ENCODE assay signal across 20 cellular contexts in the genomic region with DNA sequence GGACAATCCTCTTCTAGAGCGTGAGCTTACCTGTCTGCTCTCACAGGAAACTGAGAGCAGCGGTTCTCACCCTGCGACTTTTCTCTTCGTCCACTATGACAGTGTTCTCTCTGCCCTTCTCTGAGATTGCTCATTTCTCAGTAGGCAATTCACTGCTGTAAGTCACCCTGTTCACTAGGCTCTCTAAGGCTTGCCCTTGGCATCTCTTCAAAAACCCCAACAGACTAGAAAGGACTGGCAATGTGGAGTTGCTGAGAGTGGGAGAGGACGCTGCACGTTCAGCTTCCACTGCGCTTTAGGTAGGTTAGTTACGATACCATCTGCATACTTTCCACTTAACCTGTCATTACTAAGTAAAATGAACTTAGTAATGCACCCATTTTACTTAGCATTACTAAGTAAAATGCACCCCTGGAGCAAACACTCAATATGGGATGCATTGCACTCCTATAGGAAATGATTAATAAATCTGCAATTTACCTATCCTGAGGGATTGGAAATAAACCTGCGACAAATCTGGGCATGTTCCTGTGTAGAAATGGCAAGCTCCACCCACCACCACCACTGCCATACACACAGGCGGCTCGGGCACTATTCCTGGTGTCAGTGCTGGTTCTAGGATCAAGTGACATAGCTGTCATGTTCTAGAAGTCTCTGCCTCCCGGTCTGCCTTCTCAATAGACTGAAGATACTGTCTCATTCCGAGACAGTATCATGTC.
"Had no signal": no experiment of that assay in that cellular context is flagged by ENCODE, and none has a peak within 500 bp of the region (broad histone marks: within the 10 kb centered on the region; RNA-seq: fewer than 3 reads in every experiment).

No MANE protein-coding gene starts in this region.

- H3K27ac Mint-ChIP-seq: activated CD4-positive, alpha-beta T cell treated with anti-CD3 and anti-CD28 coated beads, Interleukin-2, amount 10 ng/mL, durations not matched to agents 7 days and 5 days; activated T-helper 1 cell treated with anti-CD3 and anti-CD28 coated beads, Interleukin-12 subunit alpha, Interleukin-12 subunit beta, Interleukin-2, Interleukin-4 antibody, amounts not matched to agents 30 ng/mL and 10 ng/mL and 1 ng/mL, durations not matched to agents 14 hours and 24 hours and 36 hours; neural progenitor cell; stimulated activated naive CD8-positive, alpha-beta T cell treated with anti-CD3 and anti-CD28 coated beads, Interleukin-15, amount 100 ng/mL, for 72 hours had no signal

- H3K27me3 ChIP-seq: gastroesophageal sphincter, heart left ventricle, neural progenitor cell, suprapubic skin had no signal

- H3K4me3 ChIP-seq: gastroesophageal sphincter, heart left ventricle, mucosa of descending colon, neural progenitor cell, prostate gland, skin epidermis, suprapubic skin had no signal

- ATAC-seq: activated CD4-positive, CD25-positive, alpha-beta regulatory T cell treated with anti-CD3 and anti-CD28 coated beads, Interleukin-2, amount 50 U/mL, for 24 hours; effector memory CD8-positive, alpha-beta T cell; gastroesophageal sphincter; left ventricle myocardium superior; mucosa of descending colon; stimulated activated naive CD8-positive, alpha-beta T cell treated with anti-CD3 and anti-CD28 coated beads, Interleukin-15, amount 100 ng/mL, for 72 hours had no signal

- H3K9me3 ChIP-seq: prostate gland had no signal

- H3K4me3 Mint-ChIP-seq: activated CD4-positive, alpha-beta T cell treated with anti-CD3 and anti-CD28 coated beads, Interleukin-2, amount 10 ng/mL, durations not matched to agents 7 days and 5 days; activated T-helper 1 cell treated with anti-CD3 and anti-CD28 coated beads, Interleukin-12 subunit alpha, Interleukin-12 subunit beta, Interleukin-2, Interleukin-4 antibody, amounts not matched to agents 30 ng/mL and 10 ng/mL and 1 ng/mL, durations not matched to agents 14 hours and 24 hours and 36 hours; effector memory CD8-positive, alpha-beta T cell; naive B cell; neural progenitor cell; stimulated activated naive CD8-positive, alpha-beta T cell treated with anti-CD3 and anti-CD28 coated beads, Interleukin-15, amount 100 ng/mL, for 72 hours had no signal

- H3K27ac ChIP-seq: gastroesophageal sphincter, heart left ventricle, neural progenitor cell, prostate gland, suprapubic skin had no signal

- H3K4me1 Mint-ChIP-seq: neural progenitor cell had no signal

- DNase-seq: activated CD4-positive, alpha-beta T cell treated with anti-CD3 and anti-CD28 coated beads, Interleukin-2, amount 10 ng/mL, durations not matched to agents 7 days and 5 days; effector memory CD8-positive, alpha-beta T cell; heart left ventricle; kidney glomerular epithelial cell; left ventricle myocardium superior; mesenchymal stem cell; mucosa of descending colon; naive B cell; right cardiac atrium; stimulated activated naive CD8-positive, alpha-beta T cell treated with anti-CD3 and anti-CD28 coated beads, Interleukin-15, amount 100 ng/mL, for 72 hours; T-helper 1 cell; T1000; trophoblast cell had no signal

- H3K4me1 ChIP-seq: gastroesophageal sphincter, heart left ventricle, neural progenitor cell, prostate gland, suprapubic skin had no signal
